In genomic region chr6:33694401-33694931, GRCh38 we compare ENCODE assay signal across 8 cellular contexts. TPM values are rescaled to one million over a fixed set of nuclear protein-coding genes. Genes with fewer than 3 reads are reported as not detected.
DNase-seq lines count a peak whose midpoint lies in the region; ATAC-seq and TF ChIP-seq lines count a peak whose summit lies in the region.

No MANE protein-coding gene starts in this region.

- H3K4me3 Mint-ChIP-seq in activated T-helper 17 cell treated with anti-CD3 and anti-CD28 coated beads, Interleukin-2, amount 50 U/mL, for 72 hours: peak overlapping the region; percentile 87

- H3K27ac ChIP-seq in ACC112 (ENCODE audit: low read depth, low read length) (peak overlapping the region; percentile 74), Panc1 (ENCODE audit: low read length) (peak overlapping the region; percentile 65), foreskin keratinocyte (peak overlapping the region; percentile 82)

- in situ Hi-C loops in Panc1 (cut with HindIII; ENCODE audit: low pct_unique_long_range_greater_than_20kb, low sequenced_read_pairs): no loop called here

- no peaks in the 10 kb centered on the region for H3K79me2 ChIP-seq in ACC112 (ENCODE audit: control insufficient read depth, insufficient read depth, low read length, unreplicated experiment)

- H3K4me1 Mint-ChIP-seq in activated T-helper 17 cell treated with anti-CD3 and anti-CD28 coated beads, Interleukin-2, amount 50 U/mL, for 72 hours: peaks cover 43% of the 10 kb centered on the region

- ATAC-seq in Panc1 (peak; percentile 69), foreskin keratinocyte (peak; percentile 71), GM18868 (IDR thresholded peaks at IDR 0.05; ENCODE audit: unreplicated experiment) (no peak), HG03342 (IDR thresholded peaks at IDR 0.05; ENCODE audit: unreplicated experiment) (no peak)
- ATAC-seq in activated T-helper 17 cell treated with anti-CD3 and anti-CD28 coated beads, Interleukin-2, amount 50 U/mL, for 72 hours (replicated peaks): peak; percentile 83

- peaks cover 48% of the 10 kb centered on the region for H3K4me1 ChIP-seq in ACC112 (ENCODE audit: control insufficient read depth, insufficient read depth, low read length, unreplicated experiment)
- H3K4me1 ChIP-seq in Panc1 (ENCODE audit: control insufficient read depth, insufficient read depth, low read length): peaks cover 44% of the 10 kb centered on the region
- peaks cover 22% of the 10 kb centered on the region for H3K4me1 ChIP-seq in foreskin keratinocyte

- H3K9me3 Mint-ChIP-seq in activated T-helper 17 cell treated with anti-CD3 and anti-CD28 coated beads, Interleukin-2, amount 50 U/mL, for 72 hours: no peaks in the 10 kb centered on the region

- H3K36me3 ChIP-seq in ACC112 (ENCODE audit: insufficient read depth, low read length): peaks cover 7% of the 10 kb centered on the region; the same call in 1 of the 2 replicates
- peaks cover 8% of the 10 kb centered on the region; the same call in 1 of the 2 replicates for H3K36me3 ChIP-seq in Panc1 (ENCODE audit: control insufficient read depth, insufficient read depth, low read length)

- DNase-seq in Panc1 (ENCODE audit: low read depth, low spot score) (peak; percentile 72), foreskin keratinocyte (peak in 1 of 2 donors; percentile 74), superior temporal gyrus (ENCODE audit: extremely low spot score) (no peak)
- DNase-seq in stimulated activated CD4-positive, alpha-beta T cell treated with anti-CD3 and anti-CD28 coated beads, Interleukin-4, amount 100 ng/mL, for 48 hours (ENCODE audit: low read depth in 2 of 2): peak; percentile 56 to 71

- H3K27ac Mint-ChIP-seq in activated T-helper 17 cell treated with anti-CD3 and anti-CD28 coated beads, Interleukin-2, amount 50 U/mL, for 72 hours: peak overlapping the region; percentile 99

- intact Hi-C loops in Panc1 (cut with micrococcal nuclease; ENCODE audit: unreplicated experiment): no loop called here

- H3K27me3 Mint-ChIP-seq in activated T-helper 17 cell treated with anti-CD3 and anti-CD28 coated beads, Interleukin-2, amount 50 U/mL, for 72 hours: no peaks in the 10 kb centered on the region

- no peak for TF ChIP-seq CTCF in Panc1 (IDR thresholded peaks at IDR 0.05)
- no peak for TF ChIP-seq CTCF in foreskin keratinocyte (conservative IDR thresholded peaks at IDR 0.05)

- CTCF ChIA-PET in Panc1 (lab: Charles Lee): interaction anchor here (0.5 kb wide), 1 partner anchor 126 kb away, joined by 3 read pairs; no protein-coding TSS in a partner anchor

- no peaks in the 10 kb centered on the region for H3K27me3 ChIP-seq in ACC112 (ENCODE audit: insufficient read depth, low read length)
- H3K27me3 ChIP-seq in Panc1 (ENCODE audit: control insufficient read depth, insufficient read depth, low read length): no peaks in the 10 kb centered on the region
- H3K27me3 ChIP-seq in foreskin keratinocyte: no peaks in the 10 kb centered on the region

- H3K9me3 ChIP-seq in Panc1 (ENCODE audit: control insufficient read depth, insufficient read depth, low read depth, low read length): no peaks in the 10 kb centered on the region

- peaks cover 100% of the 10 kb centered on the region for H3K36me3 Mint-ChIP-seq in activated T-helper 17 cell treated with anti-CD3 and anti-CD28 coated beads, Interleukin-2, amount 50 U/mL, for 72 hours (ENCODE audit: low read depth)

- H3K4me3 ChIP-seq in ACC112 (ENCODE audit: low read depth, low read length): no peak overlapping the region
- no peak overlapping the region for H3K4me3 ChIP-seq in Panc1 (ENCODE audit: low read depth in 2 of 2, low read length in 2 of 2)

- BruUV-seq in Panc1 (replicated peaks; lab: Mats Ljungman, UMichigan): no TSS peak

- no peak overlapping the region for H2AFZ ChIP-seq in ACC112 (ENCODE audit: low read length, unreplicated experiment)

- POLR2A ChIA-PET in Panc1 (lab: Charles Lee): no interaction called here

RNA-seq across cellular contexts. Expression of gene UQCC2, which starts 17.0 kb away (rescaled TPM):
- total RNA-seq in Panc1 (2021; ENCODE audit: unreplicated experiment): 135 TPM
- 173 TPM for polyA plus RNA-seq in Panc1 (2012; ENCODE audit: insufficient read length)
- total RNA-seq in activated T-helper 17 cell treated with anti-CD3 and anti-CD28 coated beads, Interleukin-2, amount 50 U/mL, for 72 hours: 100 to 1,000 TPM in 1 of 2 donors, 10 to 100 TPM in 1; 65.5 to 112 TPM
- total RNA-seq in foreskin keratinocyte: 137 and 154 TPM in 2 replicates
- polyA plus RNA-seq in foreskin keratinocyte: 226 and 259 TPM in 2 replicates

RNA-seq across cellular contexts. Expression of gene IP6K3, which starts 52.2 kb away (rescaled TPM):
- total RNA-seq in Panc1 (2021; ENCODE audit: unreplicated experiment) (not detected), foreskin keratinocyte (not detected in 2 replicates)
- not detected for polyA plus RNA-seq in Panc1 (2012; ENCODE audit: insufficient read length)
- total RNA-seq in activated T-helper 17 cell treated with anti-CD3 and anti-CD28 coated beads, Interleukin-2, amount 50 U/mL, for 72 hours: not detected
- polyA plus RNA-seq in foreskin keratinocyte: not detected in 2 replicates

Comparison
In these comparisons a context has a peak if more than half of its experiments do, and no peak if none do; other contexts are left out.
1. ATAC-seq: peak in Panc1 (single experiment), activated T-helper 17 cell treated with anti-CD3 and anti-CD28 coated beads, Interleukin-2, amount 50 U/mL, for 72 hours (single experiment) and foreskin keratinocyte (single experiment); none in GM18868 (single experiment) and HG03342 (single experiment).
2. Peak in every context shown above with its lines, with median percentiles within 50 percentile points of each other: H3K27ac ChIP-seq.